Comparison of ENCODE assay signal across 3 cellular contexts in genomic region chr12:120617193-120617592, GRCh38. TPM values are rescaled to one million over a fixed set of nuclear protein-coding genes. Genes with fewer than 3 reads are reported as not detected.
"Had no signal": no experiment of that assay in that cellular context is flagged by ENCODE, and none has a peak within 500 bp of the region (broad histone marks: within the 10 kb centered on the region; RNA-seq: fewer than 3 reads in every experiment).

No MANE protein-coding gene starts in this region.

RNA-seq across cellular contexts. Expression of gene CABP1, which starts 23.2 kb away (rescaled TPM):
- total RNA-seq: HepG2, HT1080 had no signal
- polyA plus RNA-seq: HepG2, IgD-negative memory B cell had no signal
